Comparison of ENCODE assay signal across 8 cellular contexts in genomic region chr5:55308254-55308836, GRCh38. TPM values are rescaled to one million over a fixed set of nuclear protein-coding genes. Genes with fewer than 3 reads are reported as not detected.
DNase-seq lines count a peak whose midpoint lies in the region; ATAC-seq and TF ChIP-seq lines count a peak whose summit lies in the region.

No MANE protein-coding gene starts in this region.

- H3K9me3 Mint-ChIP-seq in activated T-helper 1 cell treated with anti-CD3 and anti-CD28 coated beads, Interleukin-12 subunit alpha, Interleukin-12 subunit beta, Interleukin-2, Interleukin-4 antibody, amounts not matched to agents 30 ng/mL and 10 ng/mL and 1 ng/mL, durations not matched to agents 14 hours and 24 hours and 36 hours = no peaks in the 10 kb centered on the region

- ATAC-seq in HG02571 (IDR thresholded peaks at IDR 0.05; ENCODE audit: unreplicated experiment) = no peak

- H3K9ac ChIP-seq in Karpas-422 (ENCODE audit: low read length) = peak overlapping the region; percentile 89

- no peaks in the 10 kb centered on the region for H3K27me3 ChIP-seq in Karpas-422 (ENCODE audit: low read length)
- no peaks in the 10 kb centered on the region for H3K27me3 ChIP-seq in hepatocyte

- no peak overlapping the region for H3K27ac Mint-ChIP-seq in activated T-helper 1 cell treated with anti-CD3 and anti-CD28 coated beads, Interleukin-12 subunit alpha, Interleukin-12 subunit beta, Interleukin-2, Interleukin-4 antibody, amounts not matched to agents 30 ng/mL and 10 ng/mL and 1 ng/mL, durations not matched to agents 14 hours and 24 hours and 36 hours

- H3K36me3 ChIP-seq in Karpas-422 (ENCODE audit: insufficient read depth, low read length) (peaks cover 52% of the 10 kb centered on the region), hepatocyte (replicated peaks; ENCODE audit: insufficient read depth, low read depth) (no peaks in the 10 kb centered on the region)

- H3K27me3 Mint-ChIP-seq in activated T-helper 1 cell treated with anti-CD3 and anti-CD28 coated beads, Interleukin-12 subunit alpha, Interleukin-12 subunit beta, Interleukin-2, Interleukin-4 antibody, amounts not matched to agents 30 ng/mL and 10 ng/mL and 1 ng/mL, durations not matched to agents 14 hours and 24 hours and 36 hours (ENCODE audit: insufficient read depth) = no peaks in the 10 kb centered on the region

- intact Hi-C loops in activated T-helper 1 cell treated with anti-CD3 and anti-CD28 coated beads, Interleukin-12 subunit alpha, Interleukin-12 subunit beta, Interleukin-2, Interleukin-4 antibody, amounts not matched to agents 30 ng/mL and 10 ng/mL and 1 ng/mL, durations not matched to agents 14 hours and 24 hours and 36 hours (cut with micrococcal nuclease) = loop anchor here (1.0 to 5.0 kb wide), 4 partner anchors 16 to 1864 kb away; partner anchors contain the start of gene GPBP1

- no peak overlapping the region for H3K4me3 Mint-ChIP-seq in activated T-helper 1 cell treated with anti-CD3 and anti-CD28 coated beads, Interleukin-12 subunit alpha, Interleukin-12 subunit beta, Interleukin-2, Interleukin-4 antibody, amounts not matched to agents 30 ng/mL and 10 ng/mL and 1 ng/mL, durations not matched to agents 14 hours and 24 hours and 36 hours

- H3K4me3 ChIP-seq in GM12875 (ENCODE audit: low read depth, low read length) (peak overlapping the region; percentile 79), Karpas-422 (ENCODE audit: low read length) (peak overlapping the region; percentile 92), hepatocyte (peak overlapping the region; percentile 68)

- H3K4me1 Mint-ChIP-seq in activated T-helper 1 cell treated with anti-CD3 and anti-CD28 coated beads, Interleukin-12 subunit alpha, Interleukin-12 subunit beta, Interleukin-2, Interleukin-4 antibody, amounts not matched to agents 30 ng/mL and 10 ng/mL and 1 ng/mL, durations not matched to agents 14 hours and 24 hours and 36 hours (ENCODE audit: low read depth) = peaks cover 19% of the 10 kb centered on the region

- H3K79me2 ChIP-seq in Karpas-422 (ENCODE audit: low read length) = peaks cover 99% of the 10 kb centered on the region
- peaks cover 90% of the 10 kb centered on the region for H3K79me2 ChIP-seq in hepatocyte

- DNase-seq in AG20443 (ENCODE audit: low spot score) (peak; percentile 17), Karpas-422 (peak; percentile 74), hepatocyte (ENCODE audit: low spot score) (peak; percentile 15), NK-92 (lab: John Stamatoyannopoulos, UW; ENCODE audit: unreplicated experiment) (no peak)
- peak; percentile 3 for DNase-seq in activated T-helper 1 cell treated with anti-CD3 and anti-CD28 coated beads, Interleukin-12 subunit alpha, Interleukin-12 subunit beta, Interleukin-2, Interleukin-4 antibody, amounts not matched to agents 30 ng/mL and 10 ng/mL and 1 ng/mL, durations not matched to agents 14 hours and 24 hours and 36 hours (ENCODE audit: low spot score)
- DNase-seq in stimulated activated CD4-positive, alpha-beta T cell treated with anti-CD3 and anti-CD28 coated beads, Interleukin-4, amount 100 ng/mL, for 24 hours = peak; percentile 14

- H3K27ac ChIP-seq in Karpas-422 (ENCODE audit: low read length) = peak overlapping the region; percentile 65
- peak overlapping the region; percentile 91 for H3K27ac ChIP-seq in hepatocyte

- peaks cover 12% of the 10 kb centered on the region for H3K36me3 Mint-ChIP-seq in activated T-helper 1 cell treated with anti-CD3 and anti-CD28 coated beads, Interleukin-12 subunit alpha, Interleukin-12 subunit beta, Interleukin-2, Interleukin-4 antibody, amounts not matched to agents 30 ng/mL and 10 ng/mL and 1 ng/mL, durations not matched to agents 14 hours and 24 hours and 36 hours (ENCODE audit: low read depth)

- peaks cover 41% of the 10 kb centered on the region for H3K4me1 ChIP-seq in Karpas-422 (ENCODE audit: low read length)
- H3K4me1 ChIP-seq in hepatocyte (ENCODE audit: insufficient read depth) = peaks cover 28% of the 10 kb centered on the region

- H3K4me2 ChIP-seq in Karpas-422 (ENCODE audit: low read depth, low read length, poor library complexity, severe bottlenecking) (peak overlapping the region; percentile 95), hepatocyte (peak overlapping the region; percentile 79)

- TF ChIP-seq CTCF in GM12875 (IDR thresholded peaks at IDR 0.05; ENCODE audit: borderline replicate concordance, insufficient read depth, low read depth, low read length) (no peak), hepatocyte (IDR thresholded peaks at IDR 0.05; ENCODE audit: poor library complexity) (peak; percentile 28)

- no peaks in the 10 kb centered on the region for H3K9me2 ChIP-seq in Karpas-422 (replicated peaks; ENCODE audit: insufficient read depth, low read length)
- H3K9me2 ChIP-seq in hepatocyte (replicated peaks; ENCODE audit: insufficient read depth) = no peaks in the 10 kb centered on the region

- H2AFZ ChIP-seq in Karpas-422 (ENCODE audit: low read length) (peak overlapping the region; percentile 69; the same call in 1 of the 2 replicates), hepatocyte (peak overlapping the region; percentile 77)

- H3K9me3 ChIP-seq in Karpas-422 (ENCODE audit: low read length) (peaks cover 4% of the 10 kb centered on the region; the same call in 1 of the 2 replicates), hepatocyte (ENCODE audit: low read depth) (no peaks in the 10 kb centered on the region)

- WGBS in hepatocyte (ENCODE audit: low lambda C conversion rate, missing lambda C conversion rate) = under 1% methylated on average over 13 of the region's 13 CpGs

- H4K20me1 ChIP-seq in Karpas-422 (ENCODE audit: insufficient read depth, low read depth, low read length) = 0 out of 2 replicates have a peak, but pooled peaks cover 4% of the 10 kb centered on the region
- H4K20me1 ChIP-seq in hepatocyte (ENCODE audit: insufficient read depth, poor library complexity, severe bottlenecking) = peaks cover 16% of the 10 kb centered on the region

RNA-seq across cellular contexts. Expression of gene MTREX, which starts 0.6 kb away (rescaled TPM):
- 79.9 and 104 TPM in 2 replicates for total RNA-seq in Karpas-422 (2014; rRNA removed; shearing (Covaris generic); ENCODE audit: low replicate concordance)
- total RNA-seq in activated T-helper 1 cell treated with anti-CD3 and anti-CD28 coated beads, Interleukin-12 subunit alpha, Interleukin-12 subunit beta, Interleukin-2, Interleukin-4 antibody, amounts not matched to agents 30 ng/mL and 10 ng/mL and 1 ng/mL, durations not matched to agents 14 hours and 24 hours and 36 hours = 110 and 122 TPM in 2 replicates
- 66.0 and 69.2 TPM in 2 replicates for total RNA-seq in hepatocyte
- polyA plus RNA-seq in hepatocyte = 19.0 and 27.1 TPM in 2 replicates

RNA-seq across cellular contexts. Expression of gene DHX29, which starts 0.9 kb away (rescaled TPM):
- 13.2 and 23.5 TPM in 2 replicates for total RNA-seq in Karpas-422 (2014; rRNA removed; shearing (Covaris generic); ENCODE audit: low replicate concordance)
- 20.3 and 22.3 TPM in 2 replicates for total RNA-seq in activated T-helper 1 cell treated with anti-CD3 and anti-CD28 coated beads, Interleukin-12 subunit alpha, Interleukin-12 subunit beta, Interleukin-2, Interleukin-4 antibody, amounts not matched to agents 30 ng/mL and 10 ng/mL and 1 ng/mL, durations not matched to agents 14 hours and 24 hours and 36 hours
- 30.0 and 32.9 TPM in 2 replicates for total RNA-seq in hepatocyte
- polyA plus RNA-seq in hepatocyte = 46.5 and 48.4 TPM in 2 replicates
